8 cellular contexts compared by ENCODE assay signal in the genomic region with DNA sequence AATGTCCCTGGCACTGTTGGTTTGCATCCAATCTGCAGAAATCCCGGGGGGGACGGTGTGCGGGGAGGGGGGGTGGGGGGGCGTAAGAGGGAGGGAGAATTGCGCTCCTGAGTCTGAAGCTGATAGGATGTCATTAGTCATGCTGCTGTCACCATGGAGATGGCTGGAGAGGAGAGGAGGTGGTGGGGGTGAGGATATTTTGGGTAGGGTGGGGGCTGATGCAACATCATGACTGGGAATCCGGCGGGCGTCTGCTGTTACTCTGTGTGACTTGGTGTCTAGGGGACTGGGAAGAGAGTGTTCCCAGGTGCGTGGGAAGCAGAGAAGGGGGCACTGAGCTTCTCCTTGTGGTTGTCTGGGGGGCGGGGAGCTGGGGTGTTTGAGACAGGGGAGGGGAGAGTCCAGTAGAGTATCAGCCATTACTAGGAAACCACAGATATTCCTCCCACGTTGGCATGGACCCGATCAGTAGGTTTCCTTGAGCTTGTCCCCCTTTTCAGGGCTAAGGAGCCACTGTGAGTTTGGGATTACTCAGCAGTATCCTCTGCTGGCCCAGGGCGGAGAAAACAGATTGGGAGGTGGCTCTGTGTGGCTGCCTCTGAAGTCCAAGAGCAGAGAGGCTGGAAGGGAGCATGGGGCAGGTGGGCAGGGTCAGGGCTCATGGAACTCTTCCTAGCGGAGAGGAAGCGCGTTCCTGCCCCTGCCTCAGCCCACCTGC. TPM values are rescaled to one million over a fixed set of nuclear protein-coding genes. Genes with fewer than 3 reads are reported as not detected.
DNase-seq lines count a peak whose midpoint lies in the region; ATAC-seq and TF ChIP-seq lines count a peak whose summit lies in the region.

No MANE protein-coding gene starts in this region.

- no peak for TF ChIP-seq EP300 in neural cell (conservative IDR thresholded peaks at IDR 0.05; ENCODE audit: poor library complexity, severe bottlenecking)

- H3K27ac ChIP-seq in CD4-positive, alpha-beta T cell (ENCODE audit: low read depth, low read length) = no peak overlapping the region
- H3K27ac ChIP-seq in coronary artery = peak overlapping the region in 1 of 2 donors; percentile 36
- H3K27ac ChIP-seq in neural cell (ENCODE audit: low read length) = peak overlapping the region; percentile 85

- TF ChIP-seq RAD21 in neural cell (conservative IDR thresholded peaks at IDR 0.05) = no peak

- H3K27me3 ChIP-seq in CD4-positive, alpha-beta T cell (ENCODE audit: control insufficient read depth, insufficient read depth, low read length) = no peaks in the 10 kb centered on the region
- H3K27me3 ChIP-seq in MG63 (no peaks in the 10 kb centered on the region), neural cell (ENCODE audit: insufficient read depth, low read depth, low read length) (no peaks in the 10 kb centered on the region)

- TF ChIP-seq CTCF in CD4-positive, alpha-beta T cell (IDR thresholded peaks at IDR 0.05) = no peak
- TF ChIP-seq CTCF in coronary artery (IDR thresholded peaks at IDR 0.05) = no peak
- TF ChIP-seq CTCF in neural cell (IDR thresholded peaks at IDR 0.05; ENCODE audit: poor library complexity, severe bottlenecking) = no peak
- no peak for TF ChIP-seq CTCF in GM10266 (IDR thresholded peaks at IDR 0.05; ENCODE audit: control insufficient read depth, insufficient read depth, low read depth, missing control alignments)

- no peaks in the 10 kb centered on the region for H3K9me3 Mint-ChIP-seq in CD4-positive, alpha-beta T cell

- peaks cover 75% of the 10 kb centered on the region for H3K4me1 Mint-ChIP-seq in CD4-positive, alpha-beta T cell (ENCODE audit: low read depth)

- peaks cover 20% of the 10 kb centered on the region for H4K20me1 ChIP-seq in neural cell (ENCODE audit: insufficient read depth)

- ATAC-seq in CD4-positive, alpha-beta T cell (ENCODE audit: poor library complexity) = no peak
- ATAC-seq in HG03045 (IDR thresholded peaks at IDR 0.05; ENCODE audit: unreplicated experiment) (no peak), HG02763 (IDR thresholded peaks at IDR 0.05; ENCODE audit: unreplicated experiment) (no peak)

- CTCF ChIA-PET in CD4-positive, alpha-beta T cell (lab: Charles Lee) = no interaction called here

- H3K4me3 ChIP-seq in MG63 (no peak overlapping the region), coronary artery (peak overlapping the region; percentile 91), neural cell (ENCODE audit: low read length) (peak overlapping the region; percentile 73)

- H3K9ac ChIP-seq in neural cell (ENCODE audit: low read length) = peak overlapping the region; percentile 86

- H3K4me3 Mint-ChIP-seq in CD4-positive, alpha-beta T cell = peak overlapping the region; percentile 54

- POLR2A ChIA-PET in CD4-positive, alpha-beta T cell (lab: Charles Lee) = interaction anchor here (0.7 to 3.2 kb wide), 2 partner anchors 17 to 268 kb away, joined by 4 to 25 read pairs; partner anchors contain the start of gene TET3

- peak overlapping the region; percentile 68 for H3K4me2 ChIP-seq in neural cell (ENCODE audit: low read length)

- H3K9me3 ChIP-seq in CD4-positive, alpha-beta T cell (ENCODE audit: control insufficient read depth, low read length) = no peaks in the 10 kb centered on the region
- H3K9me3 ChIP-seq in MG63 (no peaks in the 10 kb centered on the region), neural cell (ENCODE audit: low read length) (no peaks in the 10 kb centered on the region)

- intact Hi-C loops in CD4-positive, alpha-beta T cell (cut with DNase I, micrococcal nuclease) = loop anchor here in 1 of 2 experiments (1.0 kb wide), 1 partner anchor 23 kb away; no protein-coding TSS in a partner anchor

- no peaks in the 10 kb centered on the region for H3K9me2 ChIP-seq in neural cell (ENCODE audit: insufficient read depth, low read length)

- H3K79me2 ChIP-seq in neural cell (replicated peaks; ENCODE audit: insufficient read depth, low read length) = peaks cover 87% of the 10 kb centered on the region

- H3F3A ChIP-seq in neural cell (ENCODE audit: insufficient read depth, low read length, poor library complexity, severe bottlenecking) = peaks cover 5% of the 10 kb centered on the region

- peaks cover 5% of the 10 kb centered on the region for H3K36me3 Mint-ChIP-seq in CD4-positive, alpha-beta T cell (ENCODE audit: low read depth)

- H3K27me3 Mint-ChIP-seq in CD4-positive, alpha-beta T cell = no peaks in the 10 kb centered on the region

- H3K27ac Mint-ChIP-seq in CD4-positive, alpha-beta T cell = no peak overlapping the region

- H3K36me3 ChIP-seq in MG63 (peaks cover 11% of the 10 kb centered on the region), neural cell (ENCODE audit: insufficient read depth, low read length) (no peaks in the 10 kb centered on the region)

- H2AFZ ChIP-seq in neural cell (ENCODE audit: low read depth, low read length) = no peak overlapping the region

- DNase-seq in CD4-positive, alpha-beta T cell = no peak
- DNase-seq in MG63 = peak; percentile 41
- peak; percentile 85 for DNase-seq in coronary artery (ENCODE audit: low spot score)
- DNase-seq in inferior parietal cortex (ENCODE audit: extremely low spot score) = no peak
- no peak for DNase-seq in GM10266 (ENCODE audit: extremely low spot score)

TF ChIP-seq in neural cell, 6 proteins besides CTCF, POLR2A, EP300 and RAD21:
- peak; percentile 7 for TF ChIP-seq TAF1 (IDR thresholded peaks at IDR 0.05; ENCODE audit: low read depth)
- no peak for TF ChIP-seq SMC3 (conservative IDR thresholded peaks at IDR 0.05; ENCODE audit: poor library complexity)

RNA-seq across cellular contexts. Expression of gene TET3, which starts 18.9 kb away (rescaled TPM):
- total RNA-seq in CD4-positive, alpha-beta T cell = 10 to 100 TPM; 22.2 to 24.1 TPM
- 1.6 and 2.1 TPM in 2 replicates for total RNA-seq in MG63 (2014; rRNA removed; shearing (Covaris generic); ENCODE audit: low replicate concordance)
- polyA plus RNA-seq in neural cell = 18.2 and 19.6 TPM in 2 replicates
- 46.0 and 58.6 TPM in 2 replicates for polyA minus RNA-seq in neural cell

Comparison
In these comparisons a context has a peak if more than half of its experiments do, and no peak if none do; other contexts are left out.
1. DNase-seq: peak in MG63 (single experiment) and coronary artery (single experiment); none in CD4-positive, alpha-beta T cell (0 of 10), inferior parietal cortex (single experiment) and GM10266 (single experiment).